In the genomic region with DNA sequence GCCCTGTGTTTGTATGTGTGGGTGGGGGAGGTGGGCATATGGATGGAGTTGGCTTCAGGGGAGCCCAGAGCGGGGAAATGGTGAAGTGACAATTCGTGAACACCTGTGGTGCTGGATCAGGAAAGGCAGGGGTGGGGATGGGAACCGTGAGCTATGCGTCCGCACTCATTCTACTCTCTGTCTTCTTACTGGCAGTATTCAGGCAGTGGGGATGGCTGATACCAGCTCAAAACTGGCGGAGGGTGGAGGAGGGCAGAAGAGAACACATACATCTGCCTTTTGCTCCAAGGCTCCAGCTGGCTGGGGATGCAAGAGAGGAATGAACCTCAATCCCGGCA, we compare ENCODE assay signal across 8 cellular contexts. TPM values are rescaled to one million over a fixed set of nuclear protein-coding genes. Genes with fewer than 3 reads are reported as not detected.
A peak's percentile ranks its signal among the peaks of the same experiment; 100 is the strongest.
DNase-seq lines count a peak whose midpoint lies in the region; ATAC-seq and TF ChIP-seq lines count a peak whose summit lies in the region.
"Not testable (repeated sequence)": the region's sequence is repeated elsewhere in the genome, so short reads cannot be mapped to it uniquely, and the experiment has no call there.

No MANE protein-coding gene starts in this region.

- not testable (repeated sequence) for H3K36me3 ChIP-seq in NT2/D1 (ENCODE audit: insufficient read depth, insufficient read length, low read length); upper lobe of left lung

- in situ Hi-C loops in G401 (cut with HindIII; ENCODE audit: low sequenced_read_pairs) = not testable (repeated sequence)

- H3K9ac ChIP-seq in NT2/D1 (ENCODE audit: insufficient read length, low read depth) = peak overlapping the region; percentile 59

- H3K4me3 ChIP-seq in NT2/D1 (ENCODE audit: insufficient read length, low read depth) (peak overlapping the region; percentile 42), foreskin fibroblast (ENCODE audit: low read depth in 1 of 2, low read length in 2 of 2) (peak overlapping the region; percentile 62 to 79), retinal pigment epithelial cell (ENCODE audit: low read length) (peak overlapping the region; percentile 58), upper lobe of left lung (peak overlapping the region in 3 of 4 donors; percentile 40 to 58 (median 55))

- not testable (repeated sequence) for TF ChIP-seq CTCF in foreskin fibroblast (IDR thresholded peaks at IDR 0.05; ENCODE audit: low read depth, low read length); retinal pigment epithelial cell (conservative IDR thresholded peaks at IDR 0.05; ENCODE audit: low read depth, low read length); upper lobe of left lung (IDR thresholded peaks at IDR 0.05)

- ATAC-seq in activated T-cell treated with anti-CD3 and anti-CD28 coated beads, Interleukin-2, amount 50 U/mL, for 72 hours (replicated peaks in 1 of 2); central memory CD8-positive, alpha-beta T cell (replicated peaks; ENCODE audit: extremely low read depth, poor library complexity, severe bottlenecking); memory B cell (ENCODE audit: low read depth); upper lobe of left lung (ENCODE audit: low FRiP score in 2 of 2): not testable (repeated sequence)

- peak overlapping the region in 1 of 4 donors; percentile 52 for H3K27ac ChIP-seq in upper lobe of left lung

- H3K27me3 Mint-ChIP-seq in activated T-cell treated with anti-CD3 and anti-CD28 coated beads, Interleukin-2, amount 50 U/mL, for 72 hours (ENCODE audit: low read depth); central memory CD8-positive, alpha-beta T cell; memory B cell: not testable (repeated sequence)

- TF ChIP-seq EP300 in upper lobe of left lung (IDR thresholded peaks at IDR 0.05) = not testable (repeated sequence)

- TF ChIP-seq POLR2A in upper lobe of left lung (IDR thresholded peaks at IDR 0.05) = not testable (repeated sequence)

- H3K4me3 Mint-ChIP-seq in activated T-cell treated with anti-CD3 and anti-CD28 coated beads, Interleukin-2, amount 50 U/mL, for 72 hours = peak overlapping the region; percentile 83 to 93
- peak overlapping the region; percentile 85 for H3K4me3 Mint-ChIP-seq in central memory CD8-positive, alpha-beta T cell
- peak overlapping the region; percentile 88 for H3K4me3 Mint-ChIP-seq in memory B cell

- not testable (repeated sequence) for H3K9me3 Mint-ChIP-seq in activated T-cell treated with anti-CD3 and anti-CD28 coated beads, Interleukin-2, amount 50 U/mL, for 72 hours; central memory CD8-positive, alpha-beta T cell; memory B cell

- not testable (repeated sequence) for H3K36me3 Mint-ChIP-seq in activated T-cell treated with anti-CD3 and anti-CD28 coated beads, Interleukin-2, amount 50 U/mL, for 72 hours (ENCODE audit: insufficient read depth in 2 of 2); central memory CD8-positive, alpha-beta T cell (ENCODE audit: insufficient read depth); memory B cell

- peak; percentile 32 for DNase-seq in G401 (ENCODE audit: low spot score)
- not testable (repeated sequence) for DNase-seq in NT2/D1 (ENCODE audit: low read depth, low spot score); activated T-cell treated with anti-CD3 and anti-CD28 coated beads, Interleukin-2, amount 50 U/mL, for 72 hours; central memory CD8-positive, alpha-beta T cell (ENCODE audit: low spot score in 2 of 2); foreskin fibroblast; memory B cell (ENCODE audit: low spot score in 2 of 2); retinal pigment epithelial cell (ENCODE audit: low read depth); upper lobe of left lung

- WGBS in upper lobe of left lung, 2 donors = 47 to 57% methylated on average over 7 of the region's 7 CpGs

- H3K4me1 ChIP-seq in NT2/D1 (ENCODE audit: insufficient read depth, insufficient read length); upper lobe of left lung: not testable (repeated sequence)

- not testable (repeated sequence) for H3K27me3 ChIP-seq in NT2/D1 (ENCODE audit: insufficient read depth, insufficient read length); upper lobe of left lung

- peaks cover 15% of the 10 kb centered on the region for H3K4me1 Mint-ChIP-seq in activated T-cell treated with anti-CD3 and anti-CD28 coated beads, Interleukin-2, amount 50 U/mL, for 72 hours (ENCODE audit: low read depth)
- not testable (repeated sequence) for H3K4me1 Mint-ChIP-seq in central memory CD8-positive, alpha-beta T cell; memory B cell

- H3K9me3 ChIP-seq in NT2/D1 (ENCODE audit: insufficient read depth, low read length); upper lobe of left lung: not testable (repeated sequence)

- not testable (repeated sequence) for H3K27ac Mint-ChIP-seq in activated T-cell treated with anti-CD3 and anti-CD28 coated beads, Interleukin-2, amount 50 U/mL, for 72 hours; central memory CD8-positive, alpha-beta T cell (ENCODE audit: low read depth); memory B cell

RNA-seq across cellular contexts. Expression of a gene that starts 0.6 kb away (rescaled TPM):
- 2.0 and 5.1 TPM in 2 replicates for total RNA-seq in G401 (2014; rRNA removed; shearing (Covaris generic))
- 1 to 10 TPM; 2.4 to 3.1 TPM for total RNA-seq in activated T-cell treated with anti-CD3 and anti-CD28 coated beads, Interleukin-2, amount 50 U/mL, for 72 hours
- total RNA-seq in upper lobe of left lung = 1 to 10 TPM; 1.1 to 4.1 (median 3.2) TPM

RNA-seq across cellular contexts. Expression of a gene that starts 8.9 kb away (rescaled TPM):
- total RNA-seq in G401 (2014; rRNA removed; shearing (Covaris generic)) = 21.1 and 43.9 TPM in 2 replicates
- 1 to 10 TPM in 1 of 2 donors, under 1 TPM in 1; 0.60 to 1.4 TPM for total RNA-seq in activated T-cell treated with anti-CD3 and anti-CD28 coated beads, Interleukin-2, amount 50 U/mL, for 72 hours
- total RNA-seq in upper lobe of left lung = 1 to 10 TPM; 3.3 to 9.1 (median 5.6) TPM
